ENCODE assay signal across 8 cellular contexts in genomic region chr2:205903549-205904129, GRCh38.
DNase-seq lines count a peak whose midpoint lies in the region; ATAC-seq and TF ChIP-seq lines count a peak whose summit lies in the region.

No MANE protein-coding gene starts in this region.

- no peak overlapping the region for H3K56ac ChIP-seq in H9 (ENCODE audit: insufficient read length, low read depth, low read length)

- H4K20me1 ChIP-seq in H9 (ENCODE audit: control insufficient read depth, insufficient read depth, insufficient read length) = no peaks in the 10 kb centered on the region

- no peak overlapping the region for H3K14ac ChIP-seq in H9 (ENCODE audit: insufficient read depth, low read length)

- no peak overlapping the region for H3K23ac ChIP-seq in H9 (ENCODE audit: insufficient read length, low read depth, low read length)

- H3K27me3 Mint-ChIP-seq in H9 (ENCODE audit: low read depth) = peaks cover 5% of the 10 kb centered on the region

- WGBS in H9 (ENCODE audit: extremely low coverage, insufficient read length, low lambda C conversion rate) = no CpG with 5 or more reads among the region's 10 CpGs
- 61 to 74% methylated on average over 10 of the region's 10 CpGs for WGBS in upper lobe of left lung, 2 donors

- H2BK120ac ChIP-seq in H9 (ENCODE audit: low read depth, low read length, poor library complexity, severe bottlenecking) = no peak overlapping the region

- no peak overlapping the region for H3T11ph ChIP-seq in H9 (ENCODE audit: low read length)

- peaks cover 0 to 4% of the 10 kb centered on the region in 2 experiments; a peak in 1 of 5 replicates for H3K9me3 Mint-ChIP-seq in H9

- no peak overlapping the region for H4K8ac ChIP-seq in H9 (replicated peaks; ENCODE audit: insufficient read length, low read depth, low read length)

- DNase-seq in NOMO-1 treated with DMSO at 0.1 percent for 48 hours (lab: John Stamatoyannopoulos, UW; ENCODE audit: unreplicated experiment) = peak; percentile 19
- no peak for DNase-seq in NOMO-1 treated with dmso at 0.1 percent for 144 hours (lab: John Stamatoyannopoulos, UW; ENCODE audit: unreplicated experiment)
- peak; percentile 68 for DNase-seq in H9
- peak; percentile 25 for DNase-seq in NCI-H774 (lab: John Stamatoyannopoulos, UW)
- DNase-seq in fibroblast of mammary gland (ENCODE audit: low read depth) = no peak
- DNase-seq in upper lobe of left lung = peak in 1 of 2 donors; percentile 33
- no peak for DNase-seq in AG08396 (ENCODE audit: low spot score)
- no peak for DNase-seq in NCI-H2171 treated with DMSO at 0.1 percent for 48 hours (lab: John Stamatoyannopoulos, UW)

- peak; percentile 66 for TF ChIP-seq CTCF in H9 (conservative IDR thresholded peaks at IDR 0.05)
- TF ChIP-seq CTCF in fibroblast of mammary gland (conservative IDR thresholded peaks at IDR 0.05; ENCODE audit: control insufficient read depth, insufficient read depth, low read depth, low read length) = peak; percentile 25
- peak in 4 of 6 experiments; percentile 17 to 39 (median 26) for TF ChIP-seq CTCF in upper lobe of left lung (IDR thresholded peaks at IDR 0.05)

- H3K4me3 Mint-ChIP-seq in H9 = no peak overlapping the region

- H3K79me1 ChIP-seq in H9 (ENCODE audit: insufficient read depth, low read depth, low read length, poor library complexity, severe bottlenecking) = no peaks in the 10 kb centered on the region

- H3K4me2 ChIP-seq in H9 (ENCODE audit: insufficient read depth, insufficient read length, low read length) = no peak overlapping the region

- H2BK12ac ChIP-seq in H9 (ENCODE audit: insufficient read length, low read depth, low read length) = no peak overlapping the region

- no peak overlapping the region for H2BK5ac ChIP-seq in H9 (ENCODE audit: insufficient read length, low read length)

- no peak overlapping the region for H2BK15ac ChIP-seq in H9 (ENCODE audit: low read depth, low read length)

- H3K23me2 ChIP-seq in H9 (ENCODE audit: insufficient read length, low read depth, low read length, poor library complexity, severe bottlenecking) = no peaks in the 10 kb centered on the region

- no peak overlapping the region for H4K5ac ChIP-seq in H9 (ENCODE audit: insufficient read length, low read depth, low read length)

- no peak overlapping the region for H4K91ac ChIP-seq in H9 (ENCODE audit: insufficient read length, low read depth, low read length)

- H3K4me1 Mint-ChIP-seq in H9 = no peaks in the 10 kb centered on the region

- H3K4ac ChIP-seq in H9 (ENCODE audit: low read depth, low read length) = no peak overlapping the region

- H2AK5ac ChIP-seq in H9 (ENCODE audit: insufficient read length, low read length) = no peak overlapping the region

- H2AFZ ChIP-seq in H9 (ENCODE audit: low read length) = no peak overlapping the region

- no peak overlapping the region for H3K9ac ChIP-seq in H9 (ENCODE audit: extremely low read depth, insufficient read length, low read length)

- 0 out of 7 replicates have a peak, but pooled peaks cover 0 to 2% (median 0%) of the 10 kb centered on the region in 3 experiments for H3K36me3 Mint-ChIP-seq in H9 (ENCODE audit: insufficient read depth in 1 of 3, low read depth in 3 of 3)

- H2BK20ac ChIP-seq in H9 (ENCODE audit: low read depth, low read length, poor library complexity, severe bottlenecking) = no peak overlapping the region

- H3K4me1 ChIP-seq in H9 (ENCODE audit: insufficient read depth, low read length) (no peaks in the 10 kb centered on the region), upper lobe of left lung (no peaks in the 10 kb centered on the region)

- H3K4me3 ChIP-seq in fibroblast of mammary gland (ENCODE audit: control insufficient read depth, low read depth, low read length) (no peak overlapping the region), upper lobe of left lung (no peak overlapping the region)

- no peaks in the 10 kb centered on the region for H3K27me3 ChIP-seq in H9 (ENCODE audit: insufficient read depth, low read length)
- H3K27me3 ChIP-seq in upper lobe of left lung = no peaks in the 10 kb centered on the region

- ATAC-seq in upper lobe of left lung (ENCODE audit: low FRiP score in 2 of 2) = peak in 1 of 2 donors; percentile 59

- no peaks in the 10 kb centered on the region for H3K9me3 ChIP-seq in H9 (ENCODE audit: control insufficient read depth, low read depth, low read length)
- H3K9me3 ChIP-seq in upper lobe of left lung = no peaks in the 10 kb centered on the region

- H3K79me2 ChIP-seq in H9 (ENCODE audit: insufficient read depth, low read length) = no peaks in the 10 kb centered on the region

- H3K36me3 ChIP-seq in upper lobe of left lung = no peaks in the 10 kb centered on the region

- no peak for TF ChIP-seq EP300 in upper lobe of left lung (IDR thresholded peaks at IDR 0.05)

- no peak overlapping the region for H3K18ac ChIP-seq in H9 (ENCODE audit: insufficient read length, low read depth, low read length)

- no peak overlapping the region for H3K27ac Mint-ChIP-seq in H9

- TF ChIP-seq POLR2A in upper lobe of left lung (IDR thresholded peaks at IDR 0.05) = no peak

- H3K27ac ChIP-seq in H9 (ENCODE audit: insufficient read length, low read depth, low read length) = no peak overlapping the region
- no peak overlapping the region for H3K27ac ChIP-seq in upper lobe of left lung

Comparison
In these comparisons a context has a peak if more than half of its experiments do, and no peak if none do; other contexts are left out.
1. DNase-seq: peak in NOMO-1 treated with DMSO at 0.1 percent for 48 hours (single experiment), H9 (single experiment) and NCI-H774 (single experiment); none in NOMO-1 treated with dmso at 0.1 percent for 144 hours (single experiment), fibroblast of mammary gland (single experiment), AG08396 (single experiment) and NCI-H2171 treated with DMSO at 0.1 percent for 48 hours (single experiment).
2. Peak in every context shown above with its lines, with median percentiles within 50 percentile points of each other: CTCF ChIP-seq.